In genomic region chr21:35616090-35616489, GRCh38 we compare ENCODE assay signal across 9 cellular contexts.
DNase-seq lines count a peak whose midpoint lies in the region; ATAC-seq and TF ChIP-seq lines count a peak whose summit lies in the region.
"Had no signal": no experiment of that assay in that cellular context is flagged by ENCODE, and none has a peak within 500 bp of the region (broad histone marks: within the 10 kb centered on the region; RNA-seq: fewer than 3 reads in every experiment).

No MANE protein-coding gene starts in this region.

- peak; percentile 75 for ATAC-seq in SK-N-SH treated with all-trans-retinoic acid at 6 μM for 48 hours
- ATAC-seq in WTC11 = no peak
- ATAC-seq in T-cell (replicated peaks in 1 of 4) = no peak
- ATAC-seq: activated T-cell treated with anti-CD3 and anti-CD28 coated beads, Interleukin-2, amount 50 U/mL, for 4 hours had no signal

- H3K9me3 Mint-ChIP-seq in WTC11 = peaks cover 4% of the 10 kb centered on the region; the same call in 1 of the 2 replicates
- no peaks in the 10 kb centered on the region for H3K9me3 Mint-ChIP-seq in T-cell
- H3K9me3 Mint-ChIP-seq: activated T-cell treated with anti-CD3 and anti-CD28 coated beads, Interleukin-2, amount 50 U/mL, for 4 hours had no signal

- no peak for TF ChIP-seq POLR2A in vagina (IDR thresholded peaks at IDR 0.05)

- H3K9me3 ChIP-seq in left ventricle myocardium inferior (replicated peaks) = peaks cover 5% of the 10 kb centered on the region
- no peaks in the 10 kb centered on the region for H3K9me3 ChIP-seq in vagina

- peak; percentile 26; the same call in 1 of the 3 replicates for TF ChIP-seq CTCF in GM12872 (IDR thresholded peaks at IDR 0.05; ENCODE audit: insufficient read depth, low read depth, low read length)
- peak; percentile 51 for TF ChIP-seq CTCF in left ventricle myocardium inferior (IDR thresholded peaks at IDR 0.05; ENCODE audit: borderline replicate concordance)
- TF ChIP-seq CTCF in WTC11 (IDR thresholded peaks at IDR 0.05) = no peak
- peak in 1 of 3 experiments; percentile 48 for TF ChIP-seq CTCF in vagina (IDR thresholded peaks at IDR 0.05)

- H3K4me3 ChIP-seq in left ventricle myocardium inferior = no peak overlapping the region
- H3K4me3 ChIP-seq in vagina = no peak overlapping the region

- H3K27ac ChIP-seq in left ventricle myocardium inferior (replicated peaks) (no peak overlapping the region), vagina (no peak overlapping the region)

- peak; percentile 31 for DNase-seq in A172 (ENCODE audit: low spot score)
- DNase-seq in left ventricle myocardium inferior = no peak
- no peak for DNase-seq in WTC11 (ENCODE audit: low spot score)
- no peak for DNase-seq in T1000 (lab: John Stamatoyannopoulos, UW)
- no peak for DNase-seq in T-cell
- no peak for DNase-seq in vagina (ENCODE audit: extremely low spot score in 2 of 2)
- DNase-seq: activated T-cell treated with anti-CD3 and anti-CD28 coated beads, Interleukin-2, amount 50 U/mL, for 4 hours had no signal

- H3K4me1 Mint-ChIP-seq in WTC11 = peaks cover 14% of the 10 kb centered on the region
- H3K4me1 Mint-ChIP-seq in T-cell = peaks cover 2 to 6% (median 2%) of the 10 kb centered on the region in 3 donors

- H3K36me3 ChIP-seq in left ventricle myocardium inferior (no peaks in the 10 kb centered on the region), vagina (no peaks in the 10 kb centered on the region)

- H3K27ac Mint-ChIP-seq in WTC11 (no peak overlapping the region), T-cell (no peak overlapping the region)

- intact Hi-C loops in left ventricle myocardium inferior (cut with micrococcal nuclease) = no loop called here
- intact Hi-C loops in vagina (cut with DNase I) = no loop called here

- H3K4me3 Mint-ChIP-seq in WTC11 (no peak overlapping the region), T-cell (no peak overlapping the region)
- H3K4me3 Mint-ChIP-seq: activated T-cell treated with anti-CD3 and anti-CD28 coated beads, Interleukin-2, amount 50 U/mL, for 4 hours had no signal

- no peaks in the 10 kb centered on the region for H3K36me3 Mint-ChIP-seq in WTC11
- H3K36me3 Mint-ChIP-seq in T-cell = no peaks in the 10 kb centered on the region

- H3K4me1 ChIP-seq in left ventricle myocardium inferior (no peaks in the 10 kb centered on the region), vagina (no peaks in the 10 kb centered on the region)

- CTCF ChIA-PET in WTC11 (lab: Charles Lee) (no interaction called here), T-cell (lab: Charles Lee) (interaction anchor here (0.5 to 1.0 kb wide), 3 partner anchors 11 to 871 kb away, joined by 4 to 7 read pairs (median 6); no protein-coding TSS in a partner anchor)

- no peaks in the 10 kb centered on the region for H3K27me3 ChIP-seq in left ventricle myocardium inferior (ENCODE audit: low read depth)
- H3K27me3 ChIP-seq in vagina = no peaks in the 10 kb centered on the region

- POLR2A ChIA-PET in WTC11 (lab: Charles Lee) (no interaction called here), T-cell (lab: Charles Lee) (no interaction called here)

- H3K27me3 Mint-ChIP-seq in WTC11 (ENCODE audit: low read depth) (no peaks in the 10 kb centered on the region), T-cell (peaks cover 0 to 12% of the 10 kb centered on the region in 2 donors)

TF ChIP-seq in SK-N-SH treated with all-trans-retinoic acid at 6 μM for 48 hours, 23 proteins besides CTCF, POLR2A, EP300 and RAD21 (continues in another document):
- no peak for TF ChIP-seq ISL1 (CRISPR knock-in tag; IDR thresholded peaks at IDR 0.05)
- no peak for TF ChIP-seq ZNF8 (CRISPR knock-in tag; IDR thresholded peaks at IDR 0.05)
- no peak for TF ChIP-seq GLIS3 (CRISPR knock-in tag; IDR thresholded peaks at IDR 0.05)
- no peak for TF ChIP-seq CSDC2 (CRISPR knock-in tag; IDR thresholded peaks at IDR 0.05)
- TF ChIP-seq ZNF70 (CRISPR knock-in tag; IDR thresholded peaks at IDR 0.05) = no peak
- no peak for TF ChIP-seq CREB5 (CRISPR knock-in tag; IDR thresholded peaks at IDR 0.05; ENCODE audit: low read depth)
- no peak for TF ChIP-seq POU6F1 (CRISPR knock-in tag; IDR thresholded peaks at IDR 0.05; ENCODE audit: borderline replicate concordance, low read depth)
- TF ChIP-seq SNAI2 (CRISPR knock-in tag; IDR thresholded peaks at IDR 0.05) = no peak
- no peak for TF ChIP-seq BACH2 (CRISPR knock-in tag; IDR thresholded peaks at IDR 0.05; ENCODE audit: borderline replicate concordance)
- TF ChIP-seq TCF4 (CRISPR knock-in tag; IDR thresholded peaks at IDR 0.05; ENCODE audit: borderline replicate concordance) = no peak

TF ChIP-seq in WTC11, 78 proteins besides CTCF, POLR2A, EP300 and RAD21 (continues in another document):
- TF ChIP-seq NFE2L1 (CRISPR knock-in tag; IDR thresholded peaks at IDR 0.05) (no peak), JUN (CRISPR knock-in tag; IDR thresholded peaks at IDR 0.05) (no peak), NFYB (CRISPR knock-in tag; conservative IDR thresholded peaks at IDR 0.05; ENCODE audit: low read depth) (no peak), USF2 (CRISPR knock-in tag; IDR thresholded peaks at IDR 0.05) (no peak), E2F4 (CRISPR knock-in tag; IDR thresholded peaks at IDR 0.05; ENCODE audit: borderline replicate concordance, low read depth) (no peak), SP1 (CRISPR knock-in tag; conservative IDR thresholded peaks at IDR 0.05) (no peak), MYBL2 (CRISPR knock-in tag; IDR thresholded peaks at IDR 0.05) (no peak), ZNF425 (CRISPR knock-in tag; conservative IDR thresholded peaks at IDR 0.05) (no peak), SMAD4 (CRISPR knock-in tag; IDR thresholded peaks at IDR 0.05) (no peak), HMGXB4 (CRISPR knock-in tag; IDR thresholded peaks at IDR 0.05) (no peak), RORB (CRISPR knock-in tag; IDR thresholded peaks at IDR 0.05) (no peak), ZNF219 (CRISPR knock-in tag; IDR thresholded peaks at IDR 0.05; ENCODE audit: borderline replicate concordance) (no peak), ZBTB21 (CRISPR knock-in tag; IDR thresholded peaks at IDR 0.05; ENCODE audit: borderline replicate concordance) (no peak)
- TF ChIP-seq, protein P1, sequence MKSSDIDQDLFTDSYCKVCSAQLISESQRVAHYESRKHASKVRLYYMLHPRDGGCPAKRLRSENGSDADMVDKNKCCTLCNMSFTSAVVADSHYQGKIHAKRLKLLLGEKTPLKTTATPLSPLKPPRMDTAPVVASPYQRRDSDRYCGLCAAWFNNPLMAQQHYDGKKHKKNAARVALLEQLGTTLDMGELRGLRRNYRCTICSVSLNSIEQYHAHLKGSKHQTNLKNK (CRISPR knock-in tag; IDR thresholded peaks at IDR 0.05) = no peak
